ENCODE assay signal across 9 cellular contexts in the genomic region with DNA sequence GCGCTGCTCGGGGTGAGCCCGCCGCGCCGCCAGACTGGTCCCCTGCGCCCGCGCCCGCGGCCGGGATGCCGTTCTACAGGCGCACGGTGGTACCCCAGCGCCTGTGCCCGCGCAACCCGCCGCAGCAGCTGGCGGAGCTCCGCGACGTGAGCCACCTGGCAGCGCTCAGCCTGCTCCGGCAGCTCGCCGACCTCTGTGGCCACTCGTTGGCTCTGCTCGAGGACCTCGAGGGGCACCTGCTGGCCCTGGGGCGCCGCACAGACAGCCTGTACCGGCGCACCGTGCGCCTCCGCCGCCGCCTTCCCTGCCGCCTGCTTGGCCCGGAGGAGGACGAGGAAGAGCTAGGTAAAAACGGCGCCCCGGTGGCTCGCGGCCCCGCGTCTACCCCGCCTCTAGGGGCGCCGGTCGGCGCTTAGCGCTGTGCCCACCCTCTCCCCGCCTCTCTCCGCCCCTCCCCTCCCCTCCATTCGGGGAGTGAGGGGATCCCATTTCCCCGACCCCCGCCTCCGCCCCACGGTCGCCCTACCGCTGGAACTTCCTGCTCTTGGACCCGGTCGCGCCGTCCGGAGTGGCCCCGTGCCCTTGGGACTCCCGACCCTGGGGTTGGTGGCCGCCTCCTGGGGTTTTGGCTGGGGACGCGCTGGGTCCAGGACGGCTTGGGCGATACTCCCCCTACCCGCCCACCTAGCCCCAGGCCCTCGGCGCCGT. TPM values are rescaled to one million over a fixed set of nuclear protein-coding genes. Genes with fewer than 3 reads are reported as not detected.
A peak's percentile ranks its signal among the peaks of the same experiment; 100 is the strongest.
DNase-seq lines count a peak whose midpoint lies in the region; FAIRE-seq and TF ChIP-seq lines count a peak whose summit lies in the region.
"Had no signal": no experiment of that assay in that cellular context is flagged by ENCODE, and none has a peak within 500 bp of the region (broad histone marks: within the 10 kb centered on the region; RNA-seq: fewer than 3 reads in every experiment).

No MANE protein-coding gene starts in this region.

- H3K4me3 Mint-ChIP-seq in activated CD4-positive, alpha-beta T cell treated with anti-CD3 and anti-CD28 coated beads, Interleukin-2, amount 10 ng/mL, durations not matched to agents 7 days and 5 days, result no peak overlapping the region
- peak overlapping the region; percentile 81 for H3K4me3 Mint-ChIP-seq in nephron progenitor cell

- no peaks in the 10 kb centered on the region for H3K9me1 ChIP-seq in endothelial cell of umbilical vein (replicated peaks; ENCODE audit: control insufficient read depth, extremely low read depth, insufficient read depth, low read length)

- no peaks in the 10 kb centered on the region for H3K4me1 ChIP-seq in endothelial cell of umbilical vein (ENCODE audit: control insufficient read depth, extremely low read depth, insufficient read depth, low read length)
- no peaks in the 10 kb centered on the region for H3K4me1 ChIP-seq in uterus

- H3K27me3 Mint-ChIP-seq in activated CD4-positive, alpha-beta T cell treated with anti-CD3 and anti-CD28 coated beads, Interleukin-2, amount 10 ng/mL, durations not matched to agents 7 days and 5 days, result peaks cover 47% of the 10 kb centered on the region
- H3K27me3 Mint-ChIP-seq in nephron progenitor cell (ENCODE audit: low read depth, poor library complexity), result peaks cover 21% of the 10 kb centered on the region

- H3K9me3 ChIP-seq in endothelial cell of umbilical vein (replicated peaks; ENCODE audit: control insufficient read depth, insufficient read depth, low read length), result no peaks in the 10 kb centered on the region
- no peaks in the 10 kb centered on the region for H3K9me3 ChIP-seq in uterus

- H3K9ac ChIP-seq in endothelial cell of umbilical vein (replicated peaks; ENCODE audit: extremely low read depth, insufficient read depth, low read length), result no peak overlapping the region

- no peak for FAIRE-seq in endothelial cell of umbilical vein (lab: Jason Lieb, UNC)
- FAIRE-seq: A204.1 had no signal

- H3K27ac Mint-ChIP-seq in activated CD4-positive, alpha-beta T cell treated with anti-CD3 and anti-CD28 coated beads, Interleukin-2, amount 10 ng/mL, durations not matched to agents 7 days and 5 days, result no peak overlapping the region
- H3K27ac Mint-ChIP-seq in nephron progenitor cell, result no peak overlapping the region

- H3K36me3 ChIP-seq in endothelial cell of umbilical vein (ENCODE audit: control insufficient read depth in 2 of 2, extremely low read depth in 1 of 2, insufficient read depth in 2 of 2, low read length in 2 of 2) (no peaks in the 10 kb centered on the region), uterus (no peaks in the 10 kb centered on the region)

- H3K27me3 ChIP-seq in endothelial cell of umbilical vein (ENCODE audit: control insufficient read depth in 2 of 2, insufficient read depth in 2 of 2, low read length in 2 of 2), result peaks cover 25 to 39% of the 10 kb centered on the region in 2 experiments
- peaks cover 0 to 7% of the 10 kb centered on the region in 2 donors for H3K27me3 ChIP-seq in uterus

- CTCF ChIA-PET in activated CD4-positive, alpha-beta T cell treated with anti-CD3 and anti-CD28 coated beads, Interleukin-2, amount 10 ng/mL, durations not matched to agents 7 days and 5 days (lab: Charles Lee), result no interaction called here
- CTCF ChIA-PET in endothelial cell of umbilical vein (lab: Charles Lee), result no interaction called here

- no peaks in the 10 kb centered on the region for H3K79me2 ChIP-seq in endothelial cell of umbilical vein (ENCODE audit: control insufficient read depth, insufficient read depth, low read length)

- DNase-seq in DMS 273 (lab: John Stamatoyannopoulos, UW; ENCODE audit: unreplicated experiment), result peak; percentile 81
- DNase-seq in DMS 273 treated with DMSO at 0.1 percent for 48 hours (lab: John Stamatoyannopoulos, UW), result no peak
- peak; percentile 6 for DNase-seq in activated CD4-positive, alpha-beta T cell treated with anti-CD3 and anti-CD28 coated beads, Interleukin-2, amount 10 ng/mL, durations not matched to agents 7 days and 5 days
- DNase-seq in endothelial cell of umbilical vein (ENCODE audit: low read depth, low spot score), result no peak
- DNase-seq in nephron progenitor cell, result peak; percentile 67
- DNase-seq in uterus, result peak; percentile 23 to 35
- DNase-seq in hippocampal formation (lab: John Stamatoyannopoulos, UW), result no peak
- DNase-seq in NCI-H446 treated with DMSO at 0.1 percent for 48 hours (lab: John Stamatoyannopoulos, UW), result no peak

- H2AFZ ChIP-seq in endothelial cell of umbilical vein (ENCODE audit: low read depth, low read length), result no peak overlapping the region

- H3K4me2 ChIP-seq in endothelial cell of umbilical vein (ENCODE audit: insufficient read depth, low read length), result no peak overlapping the region

- no peak for TF ChIP-seq POLR2A in endothelial cell of umbilical vein (IDR thresholded peaks at IDR 0.05; ENCODE audit: low read depth, low read length)
- TF ChIP-seq POLR2A in uterus (IDR thresholded peaks at IDR 0.05), result no peak

- TF ChIP-seq CTCF in endothelial cell of umbilical vein (IDR thresholded peaks at IDR 0.05; ENCODE audit: extremely low read depth in 1 of 2, insufficient read depth in 1 of 2, low read depth in 1 of 2, low read length in 2 of 2) (peak in 1 of 2 donors; percentile 26), nephron progenitor cell (IDR thresholded peaks at IDR 0.05) (peak; percentile 43), uterus (IDR thresholded peaks at IDR 0.05) (no peak)

- H4K20me1 ChIP-seq in endothelial cell of umbilical vein (replicated peaks; ENCODE audit: control insufficient read depth, extremely low read depth, insufficient read depth, low read length), result no peaks in the 10 kb centered on the region

- no TSS peak for BruUV-seq in endothelial cell of umbilical vein (replicated peaks; lab: Mats Ljungman, UMichigan)

- no peaks in the 10 kb centered on the region for H3K9me3 Mint-ChIP-seq in activated CD4-positive, alpha-beta T cell treated with anti-CD3 and anti-CD28 coated beads, Interleukin-2, amount 10 ng/mL, durations not matched to agents 7 days and 5 days
- H3K9me3 Mint-ChIP-seq in nephron progenitor cell, result peaks cover 54% of the 10 kb centered on the region

- POLR2A ChIA-PET in activated CD4-positive, alpha-beta T cell treated with anti-CD3 and anti-CD28 coated beads, Interleukin-2, amount 10 ng/mL, durations not matched to agents 7 days and 5 days (lab: Charles Lee), result no interaction called here
- POLR2A ChIA-PET in endothelial cell of umbilical vein (lab: Charles Lee), result no interaction called here

- no peak overlapping the region for H3K27ac ChIP-seq in endothelial cell of umbilical vein (ENCODE audit: insufficient read depth, low read depth, low read length)
- H3K27ac ChIP-seq in uterus, result peak overlapping the region; percentile 69 to 73

- H3K4me1 Mint-ChIP-seq in activated CD4-positive, alpha-beta T cell treated with anti-CD3 and anti-CD28 coated beads, Interleukin-2, amount 10 ng/mL, durations not matched to agents 7 days and 5 days, result peaks cover 2% of the 10 kb centered on the region
- peaks cover 64% of the 10 kb centered on the region for H3K4me1 Mint-ChIP-seq in nephron progenitor cell

- H3K4me3 ChIP-seq in endothelial cell of umbilical vein (replicated peaks in 1 of 3; ENCODE audit: insufficient read depth in 1 of 3, low read depth in 1 of 3, low read length in 3 of 3) (peak overlapping the region in 1 of 3 experiments; percentile 12), uterus (peak overlapping the region; percentile 19 to 47)

- H3K36me3 Mint-ChIP-seq in activated CD4-positive, alpha-beta T cell treated with anti-CD3 and anti-CD28 coated beads, Interleukin-2, amount 10 ng/mL, durations not matched to agents 7 days and 5 days (ENCODE audit: low read depth), result no peaks in the 10 kb centered on the region
- no peaks in the 10 kb centered on the region for H3K36me3 Mint-ChIP-seq in nephron progenitor cell (ENCODE audit: low read depth)

- dilution Hi-C loops in endothelial cell of umbilical vein (cut with MboI; ENCODE audit: extremely low pct_ligation_motif_present, low sequenced_read_pairs), result no loop called here

- intact Hi-C loops in endothelial cell of umbilical vein (cut with micrococcal nuclease), result no loop called here
- intact Hi-C loops in uterus (cut with DNase I; ENCODE audit: low total_unique reads), result no loop called here

TF ChIP-seq in endothelial cell of umbilical vein, 7 proteins besides CTCF, POLR2A, EP300 and RAD21:
- TF ChIP-seq EZH2 (IDR thresholded peaks at IDR 0.05; ENCODE audit: borderline replicate concordance, low read depth, low read length, severe bottlenecking) (peak; percentile 93), POLR2AphosphoS5 (IDR thresholded peaks at IDR 0.05; ENCODE audit: insufficient read depth, low read depth, low read length) (no peak)

RNA-seq across cellular contexts. Expression of gene NHSL2, which starts 0.5 kb away (rescaled TPM):
- 1 to 10 TPM in 1 of 2 experiments, under 1 TPM in 1; 1.00 to 1.1 TPM for total RNA-seq in activated CD4-positive, alpha-beta T cell treated with anti-CD3 and anti-CD28 coated beads, Interleukin-2, amount 10 ng/mL, durations not matched to agents 7 days and 5 days
- total RNA-seq in endothelial cell of umbilical vein (40.3 and 49.9 TPM in 2 replicates), uterus (10 to 100 TPM in 1 of 4 donors, 1 to 10 TPM in 3; 7.6 to 30.8 (median 9.1) TPM)
- polyA plus RNA-seq in endothelial cell of umbilical vein, result 21.2 and 23.5 TPM in 2 replicates
- polyA plus RNA-seq in endothelial cell of umbilical vein (2011; cell fraction: cytosol; rRNA removed), result 23.3 and 23.9 TPM in 2 replicates
- 32.3 and 33.2 TPM in 2 replicates for polyA plus RNA-seq in endothelial cell of umbilical vein (2011; cell fraction: nucleus; rRNA removed)
- polyA plus RNA-seq in endothelial cell of umbilical vein (2012), result 19.8 and 26.0 TPM in 2 replicates
- 81.1 and 87.2 TPM in 2 replicates for polyA minus RNA-seq in endothelial cell of umbilical vein
- not detected for polyA minus RNA-seq in endothelial cell of umbilical vein (2011; cell fraction: cytosol; rRNA and poly(A)+ RNA removed)
- polyA minus RNA-seq in endothelial cell of umbilical vein (2011; cell fraction: nucleus; rRNA and poly(A)+ RNA removed), result 32.7 and 42.0 TPM in 2 replicates

Comparison
In these comparisons a context has a peak if more than half of its experiments do, and no peak if none do; other contexts are left out.
1. DNase-seq: peak in DMS 273 (single experiment), activated CD4-positive, alpha-beta T cell treated with anti-CD3 and anti-CD28 coated beads, Interleukin-2, amount 10 ng/mL, durations not matched to agents 7 days and 5 days (single experiment), nephron progenitor cell (single experiment) and uterus (2 of 2); none in DMS 273 treated with DMSO at 0.1 percent for 48 hours (single experiment), endothelial cell of umbilical vein (single experiment), hippocampal formation (0 of 2) and NCI-H446 treated with DMSO at 0.1 percent for 48 hours (single experiment).
2. RNA of gene NHSL2, which starts 0.5 kb away (total RNA-seq): 40.3 to 49.9 TPM in endothelial cell of umbilical vein and 7.6 to 30.8 TPM in uterus; 1.00 to 1.1 TPM in activated CD4-positive, alpha-beta T cell treated with anti-CD3 and anti-CD28 coated beads, Interleukin-2, amount 10 ng/mL, durations not matched to agents 7 days and 5 days; every median in the first group is over 4 times any median in the second.